Comparison of ENCODE assay signal across 14 cellular contexts in genomic region chr6:163392533-163392932, GRCh38. TPM values are rescaled to one million over a fixed set of nuclear protein-coding genes. Genes with fewer than 3 reads are reported as not detected.
DNase-seq lines count a peak whose midpoint lies in the region; ATAC-seq and TF ChIP-seq lines count a peak whose summit lies in the region.
"Had no signal": no experiment of that assay in that cellular context is flagged by ENCODE, and none has a peak within 500 bp of the region (broad histone marks: within the 10 kb centered on the region; RNA-seq: fewer than 3 reads in every experiment).

No MANE protein-coding gene starts in this region.

- no peak overlapping the region for H3K4me3 ChIP-seq in BE2C (ENCODE audit: low read depth, low read length)
- H3K4me3 ChIP-seq: dorsolateral prefrontal cortex, skin epidermis had no signal

- DNase-seq in BE2C = peak; percentile 29
- DNase-seq in NCI-H226 = peak; percentile 77
- DNase-seq in mesothelial cell of epicardium (ENCODE audit: low spot score in 2 of 2, unreplicated experiment in 2 of 2) = peak in 1 of 2 experiments; percentile 39
- no peak for DNase-seq in foreskin melanocyte
- no peak for DNase-seq in amniotic stem cell (lab: John Stamatoyannopoulos, UW)
- DNase-seq: C1 segment of cervical spinal cord; dorsolateral prefrontal cortex; NCI-H510A; stimulated activated naive CD4-positive, alpha-beta T cell; T1000 had no signal

- H3K4me1 Mint-ChIP-seq in mesothelial cell of epicardium = peaks cover 39% of the 10 kb centered on the region
- peaks cover 7% of the 10 kb centered on the region for H3K4me1 Mint-ChIP-seq in stimulated activated memory B cell treated with anti-CD40 and anti-IgM and Interleukin-4, amounts not matched to agents 10 μg/mL and 1 μg/mL and 100 μg/mL, for 72 hours

- H3K27ac Mint-ChIP-seq in mesothelial cell of epicardium = peak overlapping the region; percentile 44
- H3K27ac Mint-ChIP-seq in stimulated activated memory B cell treated with anti-CD40 and anti-IgM and Interleukin-4, amounts not matched to agents 10 μg/mL and 1 μg/mL and 100 μg/mL, for 72 hours = no peak overlapping the region

- ATAC-seq in esophagus mucosa = peak; percentile 96
- ATAC-seq in GM18909 (IDR thresholded peaks at IDR 0.05; ENCODE audit: poor library complexity, unreplicated experiment) = no peak
- no peak for ATAC-seq in stimulated activated memory B cell treated with anti-CD40 and anti-IgM and Interleukin-4, amounts not matched to agents 10 μg/mL and 1 μg/mL and 100 μg/mL, for 72 hours

- H3K36me3 ChIP-seq in BE2C = no peaks in the 10 kb centered on the region

- no peaks in the 10 kb centered on the region for H3K36me3 Mint-ChIP-seq in mesothelial cell of epicardium
- no peaks in the 10 kb centered on the region for H3K36me3 Mint-ChIP-seq in stimulated activated memory B cell treated with anti-CD40 and anti-IgM and Interleukin-4, amounts not matched to agents 10 μg/mL and 1 μg/mL and 100 μg/mL, for 72 hours

- no peaks in the 10 kb centered on the region for H3K9me3 ChIP-seq in BE2C

- H3K27me3 Mint-ChIP-seq in mesothelial cell of epicardium (ENCODE audit: low read depth) = no peaks in the 10 kb centered on the region
- peaks cover 10% of the 10 kb centered on the region for H3K27me3 Mint-ChIP-seq in stimulated activated memory B cell treated with anti-CD40 and anti-IgM and Interleukin-4, amounts not matched to agents 10 μg/mL and 1 μg/mL and 100 μg/mL, for 72 hours

- H3K4me3 Mint-ChIP-seq in mesothelial cell of epicardium = no peak overlapping the region
- H3K4me3 Mint-ChIP-seq in stimulated activated memory B cell treated with anti-CD40 and anti-IgM and Interleukin-4, amounts not matched to agents 10 μg/mL and 1 μg/mL and 100 μg/mL, for 72 hours = no peak overlapping the region

- TF ChIP-seq CTCF in BE2C (IDR thresholded peaks at IDR 0.05; ENCODE audit: low read depth, low read length) = no peak
- no peak for TF ChIP-seq CTCF in mesothelial cell of epicardium (IDR thresholded peaks at IDR 0.05; ENCODE audit: unreplicated experiment)

- no peaks in the 10 kb centered on the region for H3K27me3 ChIP-seq in BE2C
- H3K27me3 ChIP-seq: dorsolateral prefrontal cortex had no signal

- H3K9me3 Mint-ChIP-seq in mesothelial cell of epicardium = no peaks in the 10 kb centered on the region
- H3K9me3 Mint-ChIP-seq in stimulated activated memory B cell treated with anti-CD40 and anti-IgM and Interleukin-4, amounts not matched to agents 10 μg/mL and 1 μg/mL and 100 μg/mL, for 72 hours = no peaks in the 10 kb centered on the region

- H3K4me1 ChIP-seq in BE2C = no peaks in the 10 kb centered on the region; the same call in 1 of the 2 replicates

RNA-seq across cellular contexts. Expression of gene QKI, which starts 22.0 kb away (rescaled TPM):
- 42.1 TPM for polyA plus RNA-seq in BE2C (2012; ENCODE audit: insufficient read depth, insufficient read length, low read depth)
- total RNA-seq in esophagus mucosa (39.6 TPM), mesothelial cell of epicardium (129 to 138 TPM (median 133 TPM) in 3 replicates)

Comparison
In these comparisons a context has a peak if more than half of its experiments do, and no peak if none do; other contexts are left out.
1. DNase-seq: peak in BE2C (single experiment) and NCI-H226 (single experiment); none in foreskin melanocyte (single experiment) and amniotic stem cell (single experiment).